Comparison of ENCODE assay signal across 9 cellular contexts in the genomic region with DNA sequence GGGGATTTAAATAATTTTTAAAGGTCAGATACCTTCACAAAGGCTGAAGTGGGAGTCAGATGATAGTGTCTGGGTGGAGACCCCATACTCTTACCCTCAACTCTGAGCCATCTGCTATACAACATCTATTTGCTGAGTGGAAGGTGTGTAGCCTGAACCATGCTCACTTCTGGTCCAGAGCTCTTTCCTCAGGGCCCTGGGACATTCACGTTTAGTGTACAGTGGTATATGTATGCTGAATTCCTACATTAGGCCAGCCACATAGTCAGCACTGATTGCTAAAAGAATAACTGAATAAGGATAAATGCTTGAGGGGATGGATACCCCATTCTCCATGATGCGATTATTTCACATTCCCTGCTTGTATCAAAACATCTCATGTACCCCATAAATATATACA.
"Had no signal": no experiment of that assay in that cellular context is flagged by ENCODE, and none has a peak within 500 bp of the region (broad histone marks: within the 10 kb centered on the region; RNA-seq: fewer than 3 reads in every experiment).

No MANE protein-coding gene starts in this region.

- ATAC-seq: HepG2 had no signal

- H3K9me3 ChIP-seq: HAP-1 had no signal

- H3K36me3 ChIP-seq: HAP-1 had no signal

- H3K4me1 ChIP-seq: HAP-1 had no signal

- DNase-seq: GM23248, GOT3, H7, HFFc6, KG1 had no signal

- H3K36me3 Mint-ChIP-seq: IgD-negative memory B cell had no signal

- H3K4me3 Mint-ChIP-seq: HFFc6, IgD-negative memory B cell had no signal

- H3K27ac ChIP-seq: GM23248, HL-60 had no signal

- H3K27ac Mint-ChIP-seq: HFFc6, IgD-negative memory B cell had no signal

- H3K27me3 Mint-ChIP-seq: IgD-negative memory B cell had no signal

- H3K4me3 ChIP-seq: GM23248, HAP-1 had no signal
